ENCODE assay signal across 14 cellular contexts in genomic region chr4:169179609-169180526, GRCh38.
DNase-seq lines count a peak whose midpoint lies in the region; ATAC-seq, FAIRE-seq and TF ChIP-seq lines count a peak whose summit lies in the region.
"Had no signal": no experiment of that assay in that cellular context is flagged by ENCODE, and none has a peak within 500 bp of the region (broad histone marks: within the 10 kb centered on the region; RNA-seq: fewer than 3 reads in every experiment).

No MANE protein-coding gene starts in this region.

- no peaks in the 10 kb centered on the region for H3K27me3 ChIP-seq in rectal smooth muscle tissue (ENCODE audit: control insufficient read depth, insufficient read depth, low read length)

- H3K4me3 Mint-ChIP-seq in HFFc6 (no peak overlapping the region; the same call in 1 of the 2 replicates), natural killer cell (no peak overlapping the region)
- H3K4me3 Mint-ChIP-seq: activated naive CD8-positive, alpha-beta T cell treated with anti-CD3 and anti-CD28 coated beads, Interleukin-2, amount 10 ng/mL, durations not matched to agents 7 days and 5 days; CD4-positive, alpha-beta memory T cell; stimulated activated effector memory CD8-positive, alpha-beta T cell treated with anti-CD3 and anti-CD28 coated beads, Interleukin-12 subunit alpha, Interleukin-12 subunit beta, amount 100 ng/mL, for 72 hours had no signal

- ATAC-seq in left colon (peak; percentile 53), natural killer cell (no peak), HG02623 (IDR thresholded peaks at IDR 0.05; ENCODE audit: unreplicated experiment) (no peak)
- ATAC-seq: stimulated activated effector memory CD8-positive, alpha-beta T cell treated with anti-CD3 and anti-CD28 coated beads, Interleukin-12 subunit alpha, Interleukin-12 subunit beta, amount 100 ng/mL, for 72 hours had no signal

- H3K27ac Mint-ChIP-seq in HFFc6 (peak overlapping the region; percentile 9), natural killer cell (no peak overlapping the region)
- H3K27ac Mint-ChIP-seq: activated naive CD8-positive, alpha-beta T cell treated with anti-CD3 and anti-CD28 coated beads, Interleukin-2, amount 10 ng/mL, durations not matched to agents 7 days and 5 days; CD4-positive, alpha-beta memory T cell; stimulated activated effector memory CD8-positive, alpha-beta T cell treated with anti-CD3 and anti-CD28 coated beads, Interleukin-12 subunit alpha, Interleukin-12 subunit beta, amount 100 ng/mL, for 72 hours had no signal

- H3K9ac ChIP-seq in rectal smooth muscle tissue (ENCODE audit: low read length): no peak overlapping the region

- H3K36me3 Mint-ChIP-seq in HFFc6 (ENCODE audit: low read depth) (peaks cover 13% of the 10 kb centered on the region), natural killer cell (no peaks in the 10 kb centered on the region)
- H3K36me3 Mint-ChIP-seq: activated naive CD8-positive, alpha-beta T cell treated with anti-CD3 and anti-CD28 coated beads, Interleukin-2, amount 10 ng/mL, durations not matched to agents 7 days and 5 days; CD4-positive, alpha-beta memory T cell; stimulated activated effector memory CD8-positive, alpha-beta T cell treated with anti-CD3 and anti-CD28 coated beads, Interleukin-12 subunit alpha, Interleukin-12 subunit beta, amount 100 ng/mL, for 72 hours had no signal

- DNase-seq in HFFc6 (no peak), astrocyte of the hippocampus (ENCODE audit: low read depth, low spot score) (peak; percentile 67), left colon (no peak), H54 (ENCODE audit: insufficient read length, low spot score) (no peak), foreskin melanocyte (no peak), natural killer cell (no peak)
- DNase-seq: activated CD4-positive, alpha-beta T cell treated with anti-CD3 and anti-CD28 coated beads, Interleukin-2, amount 50 U/mL, for 48 hours; activated naive CD8-positive, alpha-beta T cell treated with anti-CD3 and anti-CD28 coated beads, Interleukin-2, amount 10 ng/mL, durations not matched to agents 7 days and 5 days; CD4-positive, alpha-beta memory T cell; GOT3; NCI-H526 treated with DMSO at 0.1 percent for 48 hours had no signal

- FAIRE-seq in H54 (lab: Jason Lieb, UNC): no peak

- TF ChIP-seq CTCF in HFFc6 (IDR thresholded peaks at IDR 0.05) (no peak), natural killer cell (IDR thresholded peaks at IDR 0.05) (no peak)

- H3K4me1 Mint-ChIP-seq in HFFc6 (ENCODE audit: low read depth) (peaks cover 67% of the 10 kb centered on the region), natural killer cell (peaks cover 11 to 12% of the 10 kb centered on the region in 2 donors)
- H3K4me1 Mint-ChIP-seq: activated naive CD8-positive, alpha-beta T cell treated with anti-CD3 and anti-CD28 coated beads, Interleukin-2, amount 10 ng/mL, durations not matched to agents 7 days and 5 days; CD4-positive, alpha-beta memory T cell; stimulated activated effector memory CD8-positive, alpha-beta T cell treated with anti-CD3 and anti-CD28 coated beads, Interleukin-12 subunit alpha, Interleukin-12 subunit beta, amount 100 ng/mL, for 72 hours had no signal

- TF ChIP-seq POLR2A in H54 (IDR thresholded peaks at IDR 0.05; ENCODE audit: low read depth, low read length): no peak

- H3K9me3 Mint-ChIP-seq in HFFc6: no peaks in the 10 kb centered on the region
- no peaks in the 10 kb centered on the region for H3K9me3 Mint-ChIP-seq in natural killer cell
- H3K9me3 Mint-ChIP-seq: activated naive CD8-positive, alpha-beta T cell treated with anti-CD3 and anti-CD28 coated beads, Interleukin-2, amount 10 ng/mL, durations not matched to agents 7 days and 5 days; stimulated activated effector memory CD8-positive, alpha-beta T cell treated with anti-CD3 and anti-CD28 coated beads, Interleukin-12 subunit alpha, Interleukin-12 subunit beta, amount 100 ng/mL, for 72 hours had no signal

- intact Hi-C loops in left colon (cut with DNase I, micrococcal nuclease) (no loop called here), natural killer cell (cut with micrococcal nuclease) (no loop called here)

- no peaks in the 10 kb centered on the region for H3K36me3 ChIP-seq in rectal smooth muscle tissue (ENCODE audit: control insufficient read depth, insufficient read depth, low read length)

- no peaks in the 10 kb centered on the region for H3K27me3 Mint-ChIP-seq in HFFc6 (ENCODE audit: insufficient read depth)
- H3K27me3 Mint-ChIP-seq in natural killer cell (ENCODE audit: low read depth in 2 of 2): peaks cover 1 to 4% of the 10 kb centered on the region in 2 donors
- H3K27me3 Mint-ChIP-seq: activated naive CD8-positive, alpha-beta T cell treated with anti-CD3 and anti-CD28 coated beads, Interleukin-2, amount 10 ng/mL, durations not matched to agents 7 days and 5 days had no signal

- peaks cover 4% of the 10 kb centered on the region for H3K4me1 ChIP-seq in rectal smooth muscle tissue (ENCODE audit: control insufficient read depth, insufficient read depth, low read length)

- peak overlapping the region; percentile 52 for H3K27ac ChIP-seq in rectal smooth muscle tissue (ENCODE audit: low read depth, low read length)

- peak overlapping the region; percentile 43 for H3K4me3 ChIP-seq in rectal smooth muscle tissue (ENCODE audit: low read length)
